Comparison of ENCODE assay signal across 25 cellular contexts in genomic region chr12:132374821-132375445, GRCh38. TPM values are rescaled to one million over a fixed set of nuclear protein-coding genes. Genes with fewer than 3 reads are reported as not detected.
"Had no signal": no experiment of that assay in that cellular context is flagged by ENCODE, and none has a peak within 500 bp of the region (broad histone marks: within the 10 kb centered on the region; RNA-seq: fewer than 3 reads in every experiment).

No MANE protein-coding gene starts in this region.

- H3K27ac ChIP-seq: SJCRH30, WERI-Rb-1 had no signal

- H3K9ac ChIP-seq: SK-N-SH had no signal

- DNase-seq: activated CD4-positive, alpha-beta T cell treated with anti-CD3 and anti-CD28 coated beads for 4 hours; activated CD8-positive, alpha-beta T cell treated with anti-CD3 and anti-CD28 coated beads for 36 hours; activated effector memory CD4-positive, alpha-beta T cell treated with Interleukin-2 at 50 U/mL for 16 hours; activated naive CD4-positive, alpha-beta T cell; activated naive CD8-positive, alpha-beta T cell treated with anti-CD3 and anti-CD28 coated beads, Interleukin-2, amount 50 U/mL, for 24 hours; activated T-cell treated with anti-CD3 and anti-CD28 coated beads, Interleukin-2, amount 50 U/mL, for 24 hours; amniotic stem cell; Kasumi-1; KBM-7; NCI-H1105 treated with DMSO at 0.1 percent for 48 hours; NCI-H1436 treated with DMSO at 0.1 percent for 48 hours; NCI-H187; NCI-H2081; NCI-H510A treated with DMSO at 0.1 percent for 48 hours; PC-3; SK-N-SH; WERI-Rb-1 had no signal

- H3K27ac Mint-ChIP-seq: activated CD8-positive, alpha-beta T cell treated with anti-CD3 and anti-CD28 coated beads for 36 hours; activated naive CD4-positive, alpha-beta T cell treated with anti-CD3 and anti-CD28 coated beads, Interleukin-2, amount 50 U/mL, for 72 hours; activated naive CD8-positive, alpha-beta T cell treated with anti-CD3 and anti-CD28 coated beads, Interleukin-2, amount 50 U/mL, for 24 hours; activated T-cell treated with anti-CD3 and anti-CD28 coated beads, Interleukin-2, amount 50 U/mL, for 24 hours; activated T-helper 1 cell treated with anti-CD3 and anti-CD28 coated beads, Interleukin-12 subunit alpha, Interleukin-12 subunit beta, Interleukin-2, Interleukin-4 antibody, amounts not matched to agents 30 ng/mL and 10 ng/mL and 1 ng/mL, durations not matched to agents 14 hours and 24 hours and 36 hours had no signal

- ATAC-seq: activated CD4-positive, CD25-positive, alpha-beta regulatory T cell treated with anti-CD3 and anti-CD28 coated beads, Interleukin-2, amount 50 U/mL, for 24 hours; activated CD8-positive, alpha-beta T cell treated with anti-CD3 and anti-CD28 coated beads for 36 hours; activated naive CD4-positive, alpha-beta T cell treated with anti-CD3 and anti-CD28 coated beads, Interleukin-2, amount 50 U/mL, for 72 hours; activated naive CD8-positive, alpha-beta T cell treated with anti-CD3 and anti-CD28 coated beads, Interleukin-2, amount 50 U/mL, for 24 hours; PC-3 had no signal

- H3K4me3 Mint-ChIP-seq: activated CD8-positive, alpha-beta T cell treated with anti-CD3 and anti-CD28 coated beads for 36 hours; activated naive CD8-positive, alpha-beta T cell treated with anti-CD3 and anti-CD28 coated beads, Interleukin-2, amount 50 U/mL, for 24 hours; activated T-cell treated with anti-CD3 and anti-CD28 coated beads, Interleukin-2, amount 50 U/mL, for 24 hours; activated T-helper 1 cell treated with anti-CD3 and anti-CD28 coated beads, Interleukin-12 subunit alpha, Interleukin-12 subunit beta, Interleukin-2, Interleukin-4 antibody, amounts not matched to agents 30 ng/mL and 10 ng/mL and 1 ng/mL, durations not matched to agents 14 hours and 24 hours and 36 hours; brain had no signal

- H3K4me3 ChIP-seq: SJCRH30 had no signal

- H3K9me3 Mint-ChIP-seq: activated CD8-positive, alpha-beta T cell treated with anti-CD3 and anti-CD28 coated beads for 36 hours; activated naive CD4-positive, alpha-beta T cell treated with anti-CD3 and anti-CD28 coated beads, Interleukin-2, amount 50 U/mL, for 72 hours; activated naive CD8-positive, alpha-beta T cell treated with anti-CD3 and anti-CD28 coated beads, Interleukin-2, amount 50 U/mL, for 24 hours; activated T-cell treated with anti-CD3 and anti-CD28 coated beads, Interleukin-2, amount 50 U/mL, for 24 hours; activated T-helper 1 cell treated with anti-CD3 and anti-CD28 coated beads, Interleukin-12 subunit alpha, Interleukin-12 subunit beta, Interleukin-2, Interleukin-4 antibody, amounts not matched to agents 30 ng/mL and 10 ng/mL and 1 ng/mL, durations not matched to agents 14 hours and 24 hours and 36 hours had no signal

- H3K27me3 ChIP-seq: SJCRH30 had no signal

- H3K36me3 Mint-ChIP-seq: brain had no signal

- H3K36me3 ChIP-seq: SJCRH30, WERI-Rb-1 had no signal

- FAIRE-seq: astrocyte, RCC 7860 had no signal

RNA-seq across cellular contexts. Expression of gene GALNT9, which starts 45.5 kb away (rescaled TPM):
- total RNA-seq: activated CD8-positive, alpha-beta T cell treated with anti-CD3 and anti-CD28 coated beads for 36 hours; activated T-helper 1 cell treated with anti-CD3 and anti-CD28 coated beads, Interleukin-12 subunit alpha, Interleukin-12 subunit beta, Interleukin-2, Interleukin-4 antibody, amounts not matched to agents 30 ng/mL and 10 ng/mL and 1 ng/mL, durations not matched to agents 14 hours and 24 hours and 36 hours; T-helper 2 cell treated with Interferon-gamma antibody and Interleukin-4, amounts not matched to agents 100 ng/mL and 5 ng/mL, for 36 hours had no signal
- polyA plus RNA-seq: SK-N-SH had no signal
